9 cellular contexts compared by ENCODE assay signal in genomic region chr5:72394688-72395087, GRCh38.
DNase-seq lines count a peak whose midpoint lies in the region; ATAC-seq and FAIRE-seq lines count a peak whose summit lies in the region.
"Had no signal": no experiment of that assay in that cellular context is flagged by ENCODE, and none has a peak within 500 bp of the region (broad histone marks: within the 10 kb centered on the region; RNA-seq: fewer than 3 reads in every experiment).

No MANE protein-coding gene starts in this region.

- no peaks in the 10 kb centered on the region for H3K9me2 ChIP-seq in Karpas-422 (replicated peaks; ENCODE audit: insufficient read depth, low read length)

- no peak overlapping the region for H3K4me2 ChIP-seq in Karpas-422 (ENCODE audit: low read depth, low read length, poor library complexity, severe bottlenecking)
- H3K4me2 ChIP-seq: BLaER1 treated with 17β-estradiol and CSF1 and Interleukin-3, amounts not matched to agents 10 nM and 100 nM had no signal

- H3K4me3 ChIP-seq in Karpas-422 (ENCODE audit: low read length) (no peak overlapping the region), small intestine (ENCODE audit: low read depth in 1 of 2, low read length in 2 of 2) (no peak overlapping the region)
- H3K4me3 ChIP-seq: BLaER1 treated with 17β-estradiol and CSF1 and Interleukin-3, amounts not matched to agents 10 nM and 100 nM had no signal

- no peaks in the 10 kb centered on the region for H3K36me3 ChIP-seq in Karpas-422 (ENCODE audit: insufficient read depth, low read length)
- no peaks in the 10 kb centered on the region for H3K36me3 ChIP-seq in small intestine (ENCODE audit: control insufficient read depth in 2 of 2, insufficient read depth in 2 of 2, low read length in 2 of 2)
- H3K36me3 ChIP-seq: BLaER1 treated with 17β-estradiol and CSF1 and Interleukin-3, amounts not matched to agents 10 nM and 100 nM had no signal

- H3K4me1 ChIP-seq in Karpas-422 (ENCODE audit: low read length) (no peaks in the 10 kb centered on the region), small intestine (ENCODE audit: control insufficient read depth in 2 of 2, insufficient read depth in 1 of 2, low read depth in 1 of 2, low read length in 1 of 2) (no peaks in the 10 kb centered on the region)

- no peaks in the 10 kb centered on the region for H3K27me3 ChIP-seq in Karpas-422 (ENCODE audit: low read length)
- H3K27me3 ChIP-seq in small intestine (ENCODE audit: control insufficient read depth in 2 of 2, insufficient read depth in 2 of 2, low read length in 2 of 2) = no peaks in the 10 kb centered on the region
- H3K27me3 ChIP-seq: BLaER1 treated with 17β-estradiol and CSF1 and Interleukin-3, amounts not matched to agents 10 nM and 100 nM had no signal

- H4K20me1 ChIP-seq in Karpas-422 (ENCODE audit: insufficient read depth, low read depth, low read length) = no peaks in the 10 kb centered on the region
- H4K20me1 ChIP-seq: BLaER1 treated with 17β-estradiol and CSF1 and Interleukin-3, amounts not matched to agents 10 nM and 100 nM had no signal

- H3K9me3 ChIP-seq in Karpas-422 (ENCODE audit: low read length) = no peaks in the 10 kb centered on the region
- no peaks in the 10 kb centered on the region for H3K9me3 ChIP-seq in small intestine (ENCODE audit: control insufficient read depth, low read depth)

- intact Hi-C loops in dendritic cell treated with granulocyte-macrophage colony-stimulating factor and Interleukin-4, amounts not matched to agents 40 ng/mL and 50 ng/mL, for 4 days (cut with micrococcal nuclease) = no loop called here

- no peak overlapping the region for H3K4me3 Mint-ChIP-seq in dendritic cell treated with granulocyte-macrophage colony-stimulating factor and Interleukin-4, amounts not matched to agents 40 ng/mL and 50 ng/mL, for 4 days
- no peak overlapping the region for H3K4me3 Mint-ChIP-seq in activated T-cell treated with anti-CD3 and anti-CD28 coated beads, Interleukin-2, amount 50 U/mL, for 4 hours

- FAIRE-seq in small intestine (lab: Jason Lieb, UNC) = no peak

- peak overlapping the region; percentile 86 for H3K27ac Mint-ChIP-seq in dendritic cell treated with granulocyte-macrophage colony-stimulating factor and Interleukin-4, amounts not matched to agents 40 ng/mL and 50 ng/mL, for 4 days

- H3K27ac ChIP-seq in Karpas-422 (ENCODE audit: low read length) (no peak overlapping the region), small intestine (ENCODE audit: low read depth in 1 of 2, low read length in 1 of 2) (no peak overlapping the region)
- H3K27ac ChIP-seq: BLaER1 treated with 17β-estradiol and CSF1 and Interleukin-3, amounts not matched to agents 10 nM and 100 nM had no signal

- peaks cover 8% of the 10 kb centered on the region for H3K9me3 Mint-ChIP-seq in dendritic cell treated with granulocyte-macrophage colony-stimulating factor and Interleukin-4, amounts not matched to agents 40 ng/mL and 50 ng/mL, for 4 days
- H3K9me3 Mint-ChIP-seq in activated T-cell treated with anti-CD3 and anti-CD28 coated beads, Interleukin-2, amount 50 U/mL, for 4 hours = no peaks in the 10 kb centered on the region

- peaks cover 81% of the 10 kb centered on the region for H3K4me1 Mint-ChIP-seq in dendritic cell treated with granulocyte-macrophage colony-stimulating factor and Interleukin-4, amounts not matched to agents 40 ng/mL and 50 ng/mL, for 4 days (ENCODE audit: low read depth)
- no peaks in the 10 kb centered on the region for H3K4me1 Mint-ChIP-seq in activated T-cell treated with anti-CD3 and anti-CD28 coated beads, Interleukin-2, amount 50 U/mL, for 4 hours (ENCODE audit: low read depth)

- H3K79me2 ChIP-seq in Karpas-422 (ENCODE audit: low read length) = no peaks in the 10 kb centered on the region

- H3K36me3 Mint-ChIP-seq in dendritic cell treated with granulocyte-macrophage colony-stimulating factor and Interleukin-4, amounts not matched to agents 40 ng/mL and 50 ng/mL, for 4 days (ENCODE audit: low read depth) = no peaks in the 10 kb centered on the region
- H3K36me3 Mint-ChIP-seq in activated T-cell treated with anti-CD3 and anti-CD28 coated beads, Interleukin-2, amount 50 U/mL, for 4 hours (ENCODE audit: insufficient read depth) = no peaks in the 10 kb centered on the region

- ATAC-seq in activated T-cell treated with anti-CD3 and anti-CD28 coated beads, Interleukin-2, amount 50 U/mL, for 4 hours = no peak

- H3K27me3 Mint-ChIP-seq in dendritic cell treated with granulocyte-macrophage colony-stimulating factor and Interleukin-4, amounts not matched to agents 40 ng/mL and 50 ng/mL, for 4 days = no peaks in the 10 kb centered on the region
- peaks cover 17% of the 10 kb centered on the region for H3K27me3 Mint-ChIP-seq in activated T-cell treated with anti-CD3 and anti-CD28 coated beads, Interleukin-2, amount 50 U/mL, for 4 hours (ENCODE audit: low read depth)

- no peak overlapping the region for H2AFZ ChIP-seq in Karpas-422 (ENCODE audit: low read length)

- WGBS in small intestine, 3 donors = 23 to 34% (median 26%) methylated on average over 2 of the region's 2 CpGs

- peak; percentile 34 for DNase-seq in NCI-H748 (lab: John Stamatoyannopoulos, UW; ENCODE audit: unreplicated experiment)
- no peak for DNase-seq in NCI-H748 treated with DMSO at 0.1 percent for 48 hours (lab: John Stamatoyannopoulos, UW)
- peak; percentile 63 for DNase-seq in Karpas-422
- DNase-seq in small intestine = peak; percentile 6
- no peak for DNase-seq in activated T-cell treated with anti-CD3 and anti-CD28 coated beads, Interleukin-2, amount 50 U/mL, for 4 hours
- DNase-seq in activated effector memory CD4-positive, alpha-beta T cell treated with anti-CD3 and anti-CD28 coated beads, Interleukin-2, amount 50 U/mL, for 16 hours = no peak
- DNase-seq in NCI-H2029 treated with DMSO at 0.1 percent for 48 hours (lab: John Stamatoyannopoulos, UW) = no peak

- no peak overlapping the region for H3K9ac ChIP-seq in Karpas-422 (ENCODE audit: low read length)
- H3K9ac ChIP-seq: BLaER1 treated with 17β-estradiol and CSF1 and Interleukin-3, amounts not matched to agents 10 nM and 100 nM had no signal

Comparison
In these comparisons a context has a peak if more than half of its experiments do, and no peak if none do; other contexts are left out.
1. DNase-seq: peak in NCI-H748 (single experiment), Karpas-422 (single experiment) and small intestine (single experiment); none in NCI-H748 treated with DMSO at 0.1 percent for 48 hours (single experiment), activated T-cell treated with anti-CD3 and anti-CD28 coated beads, Interleukin-2, amount 50 U/mL, for 4 hours (single experiment), activated effector memory CD4-positive, alpha-beta T cell treated with anti-CD3 and anti-CD28 coated beads, Interleukin-2, amount 50 U/mL, for 16 hours (single experiment) and NCI-H2029 treated with DMSO at 0.1 percent for 48 hours (single experiment).